ENCODE assay signal across 23 cellular contexts in the genomic region with DNA sequence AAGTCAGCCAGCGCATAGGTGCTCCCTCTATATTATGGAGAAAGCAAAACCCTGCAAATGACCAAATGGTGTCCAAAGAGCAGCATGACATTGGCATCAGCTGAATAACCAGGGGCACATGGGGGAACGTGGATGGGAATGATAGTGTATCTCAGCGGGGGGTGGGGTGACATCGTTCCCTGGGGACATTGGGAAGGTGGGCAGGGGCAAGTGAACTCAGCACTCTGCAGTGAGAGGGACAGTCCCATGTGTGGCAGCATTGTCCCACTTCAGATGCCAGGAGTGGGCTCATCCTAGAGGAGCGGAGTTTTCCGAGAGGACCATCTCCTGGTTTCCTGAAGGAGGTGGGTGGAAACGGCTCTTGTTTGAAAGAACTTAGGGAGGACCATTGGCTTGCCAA.
"Had no signal": no experiment of that assay in that cellular context is flagged by ENCODE, and none has a peak within 500 bp of the region (broad histone marks: within the 10 kb centered on the region; RNA-seq: fewer than 3 reads in every experiment).

No MANE protein-coding gene starts in this region.

- H3K36me3 Mint-ChIP-seq: natural killer cell had no signal

- H3K36me3 ChIP-seq: uterus had no signal

- H3K4me3 ChIP-seq: dorsolateral prefrontal cortex, esophagus muscularis mucosa, gastroesophageal sphincter, heart right ventricle, lower lobe of right lung, pancreas, right lobe of liver, thoracic aorta, tibial nerve, upper lobe of right lung, uterus had no signal

- H3K9me3 Mint-ChIP-seq: natural killer cell; stimulated activated naive B cell treated with anti-CD40 and anti-IgM and Interleukin-4, amounts not matched to agents 10 μg/mL and 1 μg/mL and 100 μg/mL, for 72 hours; stimulated activated naive CD8-positive, alpha-beta T cell treated with anti-CD3 and anti-CD28 coated beads, Interleukin-15, Interleukin-2, amounts not matched to agents 100 ng/mL and 50 ng/mL, for 24 hours had no signal

- H3K4me1 ChIP-seq: lower lobe of right lung, right lobe of liver, tibial nerve, upper lobe of right lung, uterus had no signal

- H3K27ac Mint-ChIP-seq: natural killer cell; progenitor cell of endocrine pancreas; stimulated activated naive B cell treated with anti-CD40 and anti-IgM and Interleukin-4, amounts not matched to agents 10 μg/mL and 1 μg/mL and 100 μg/mL, for 72 hours; stimulated activated naive CD8-positive, alpha-beta T cell treated with anti-CD3 and anti-CD28 coated beads, Interleukin-15, Interleukin-2, amounts not matched to agents 100 ng/mL and 50 ng/mL, for 24 hours had no signal

- H3K4me3 Mint-ChIP-seq: natural killer cell; stimulated activated naive B cell treated with anti-CD40 and anti-IgM and Interleukin-4, amounts not matched to agents 10 μg/mL and 1 μg/mL and 100 μg/mL, for 72 hours; stimulated activated naive CD8-positive, alpha-beta T cell treated with anti-CD3 and anti-CD28 coated beads, Interleukin-15, Interleukin-2, amounts not matched to agents 100 ng/mL and 50 ng/mL, for 24 hours had no signal

- H3K27me3 Mint-ChIP-seq: progenitor cell of endocrine pancreas; stimulated activated naive B cell treated with anti-CD40 and anti-IgM and Interleukin-4, amounts not matched to agents 10 μg/mL and 1 μg/mL and 100 μg/mL, for 72 hours; stimulated activated naive CD8-positive, alpha-beta T cell treated with anti-CD3 and anti-CD28 coated beads, Interleukin-15, Interleukin-2, amounts not matched to agents 100 ng/mL and 50 ng/mL, for 24 hours had no signal

- H3K27ac ChIP-seq: dorsolateral prefrontal cortex, esophagus muscularis mucosa, foreskin keratinocyte, gastroesophageal sphincter, heart right ventricle, lower lobe of right lung, neutrophil, pancreas, right lobe of liver, thoracic aorta, tibial nerve, upper lobe of right lung, uterus had no signal

- H3K4me1 Mint-ChIP-seq: stimulated activated naive B cell treated with anti-CD40 and anti-IgM and Interleukin-4, amounts not matched to agents 10 μg/mL and 1 μg/mL and 100 μg/mL, for 72 hours had no signal

- H3K9me3 ChIP-seq: esophagus muscularis mucosa, gastroesophageal sphincter, heart right ventricle, lower lobe of right lung, neutrophil, pancreas, right lobe of liver, thoracic aorta, tibial nerve, upper lobe of right lung, uterus had no signal

- H3K27me3 ChIP-seq: dorsolateral prefrontal cortex, esophagus muscularis mucosa, foreskin keratinocyte, gastroesophageal sphincter, heart right ventricle, neutrophil, pancreas, right lobe of liver, tibial nerve, upper lobe of right lung, uterus had no signal

- ATAC-seq: foreskin keratinocyte; gastroesophageal sphincter; heart right ventricle; left ventricle myocardium superior; lower lobe of right lung; natural killer cell; pancreas; right lobe of liver; stimulated activated naive B cell treated with anti-CD40 and anti-IgM and Interleukin-4, amounts not matched to agents 10 μg/mL and 1 μg/mL and 100 μg/mL, for 72 hours; upper lobe of right lung had no signal

- DNase-seq: dorsolateral prefrontal cortex; effector CD8-positive, alpha-beta T cell; foreskin keratinocyte; heart right ventricle; hippocampal formation; left ventricle myocardium superior; lower lobe of right lung; natural killer cell; pancreas; right lobe of liver; small intestine; stimulated activated CD4-positive, alpha-beta T cell treated with anti-CD3 and anti-CD28 coated beads, Interleukin-15, amount 100 ng/mL, for 24 hours; stimulated activated CD4-positive, alpha-beta T cell treated with anti-CD3 and anti-CD28 coated beads, Interleukin-2, amount 100 ng/mL, for 48 hours; stimulated activated naive B cell treated with anti-CD40 and anti-IgM and Interleukin-4, amounts not matched to agents 10 μg/mL and 1 μg/mL and 100 μg/mL, for 72 hours; upper lobe of right lung; uterus had no signal
